ENCODE assay signal across 20 cellular contexts in the genomic region with DNA sequence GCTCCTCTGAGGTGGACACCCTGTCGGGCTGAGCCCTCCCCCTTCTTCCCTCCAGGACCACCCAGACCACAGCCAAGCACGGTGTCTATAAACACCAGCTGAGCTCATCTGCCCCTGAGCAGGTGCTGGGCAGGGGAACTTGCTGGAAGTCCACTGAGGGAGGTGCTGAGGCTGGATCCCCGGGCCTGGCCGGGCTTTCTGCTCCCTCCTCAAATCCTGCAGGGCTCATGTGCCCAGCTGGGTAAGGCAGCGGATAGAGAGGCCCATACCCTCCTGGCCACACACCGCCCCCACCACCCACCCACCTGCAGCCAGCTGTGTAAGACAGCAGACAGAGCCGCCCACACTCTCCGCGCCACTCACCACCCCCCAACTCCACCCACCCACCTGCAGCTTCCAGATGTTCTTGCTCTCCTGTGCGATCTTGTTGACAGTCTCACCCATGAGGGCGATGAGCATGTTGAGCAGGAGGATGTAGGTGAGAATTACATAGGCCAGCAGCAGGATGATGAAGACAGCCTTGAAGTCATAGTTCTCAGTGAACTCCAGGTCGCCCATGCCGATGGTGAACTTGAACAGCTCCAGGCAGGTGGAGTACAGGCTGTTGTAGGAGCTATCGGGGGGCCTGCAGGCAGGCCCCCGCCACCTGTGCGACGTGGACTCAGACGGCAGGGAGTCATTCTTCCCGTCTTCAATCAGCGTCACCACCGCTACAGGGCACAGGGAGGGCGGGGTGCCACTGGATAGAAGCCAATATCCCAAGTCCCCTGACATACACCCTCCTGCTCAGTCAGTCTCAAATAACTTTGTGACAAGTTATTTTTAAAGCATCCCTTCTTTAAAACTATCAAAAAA. TPM values are rescaled to one million over a fixed set of nuclear protein-coding genes. Genes with fewer than 3 reads are reported as not detected.
DNase-seq lines count a peak whose midpoint lies in the region; ATAC-seq and TF ChIP-seq lines count a peak whose summit lies in the region.
"Had no signal": no experiment of that assay in that cellular context is flagged by ENCODE, and none has a peak within 500 bp of the region (broad histone marks: within the 10 kb centered on the region; RNA-seq: fewer than 3 reads in every experiment).

No MANE protein-coding gene starts in this region.

- H3K36me3 ChIP-seq in HEK293 (ENCODE audit: control insufficient read depth in 2 of 2, insufficient read depth in 1 of 2, low read length in 2 of 2) (peaks cover 15 to 52% of the 10 kb centered on the region in 2 experiments; a peak in 2 of 3 replicates), PC-3 (ENCODE audit: low read depth, low read length) (peaks cover 5% of the 10 kb centered on the region; the same call in 1 of the 2 replicates), smooth muscle cell (ENCODE audit: low read depth) (no peaks in the 10 kb centered on the region), A673 (ENCODE audit: insufficient read depth, low read length, poor library complexity, severe bottlenecking) (no peaks in the 10 kb centered on the region)
- H3K36me3 ChIP-seq: HAP-1 had no signal

- no peak overlapping the region for H3K4me3 ChIP-seq in HEK293 (ENCODE audit: low read depth, low read length)
- no peak overlapping the region for H3K4me3 ChIP-seq in PC-3 (ENCODE audit: low read length)
- H3K4me3 ChIP-seq in smooth muscle cell = no peak overlapping the region
- no peak overlapping the region for H3K4me3 ChIP-seq in A673 (ENCODE audit: low read depth, low read length, poor library complexity, severe bottlenecking)
- H3K4me3 ChIP-seq: BLaER1, GM23338, HAP-1 had no signal

- 96% methylated on average over 22 of the region's 22 CpGs for whole genome bisulfite sequencing in smooth muscle cell (ENCODE audit: low lambda C conversion rate)

- H3K4me2 ChIP-seq in PC-3 (ENCODE audit: low read length) (no peak overlapping the region), smooth muscle cell (no peak overlapping the region)
- H3K4me2 ChIP-seq: BLaER1, GM23338 had no signal

- peaks cover 6% of the 10 kb centered on the region for H3K36me3 Mint-ChIP-seq in stimulated activated memory B cell treated with anti-CD40 and anti-IgM and Interleukin-4, amounts not matched to agents 10 μg/mL and 1 μg/mL and 100 μg/mL, for 72 hours

- H4K20me1 ChIP-seq in PC-3 (ENCODE audit: low read length) = no peaks in the 10 kb centered on the region
- H4K20me1 ChIP-seq in smooth muscle cell (ENCODE audit: low read depth) = no peaks in the 10 kb centered on the region
- H4K20me1 ChIP-seq: BLaER1 had no signal

- POLR2A ChIA-PET in HEK293 (lab: Yijun Ruan, JAX) (no interaction called here), PC-3 (lab: Charles Lee; ENCODE audit: unreplicated experiment) (interaction anchor here (0.7 kb wide), 1 partner anchor 39 kb away, joined by 11 read pairs; no protein-coding TSS in a partner anchor), A673 (lab: Charles Lee; ENCODE audit: low non-redundant PET) (no interaction called here)

- intact Hi-C loops in PC-3 (cut with micrococcal nuclease) (loop anchor here (2.0 kb wide), 2 partner anchors 15 to 63 kb away; a partner anchor contains a TSS), A673 (cut with micrococcal nuclease; ENCODE audit: unreplicated experiment) (no loop called here)

- H3K79me2 ChIP-seq in PC-3 (ENCODE audit: low read length) = no peaks in the 10 kb centered on the region
- no peaks in the 10 kb centered on the region for H3K79me2 ChIP-seq in smooth muscle cell (ENCODE audit: low read depth)

- H3K4me3 Mint-ChIP-seq in stimulated activated memory B cell treated with anti-CD40 and anti-IgM and Interleukin-4, amounts not matched to agents 10 μg/mL and 1 μg/mL and 100 μg/mL, for 72 hours = no peak overlapping the region
- H3K4me3 Mint-ChIP-seq: CD8-positive, alpha-beta memory T cell; GM23338; HFFc6 had no signal

- H3K9me3 Mint-ChIP-seq in stimulated activated memory B cell treated with anti-CD40 and anti-IgM and Interleukin-4, amounts not matched to agents 10 μg/mL and 1 μg/mL and 100 μg/mL, for 72 hours = no peaks in the 10 kb centered on the region
- H3K9me3 Mint-ChIP-seq: CD8-positive, alpha-beta memory T cell; GM23338; HFFc6 had no signal

- no peaks in the 10 kb centered on the region for H3K4me1 ChIP-seq in HEK293 (ENCODE audit: control insufficient read depth, insufficient read depth, low read length)
- peaks cover 24% of the 10 kb centered on the region for H3K4me1 ChIP-seq in PC-3 (ENCODE audit: insufficient read depth, low read length)
- no peaks in the 10 kb centered on the region for H3K4me1 ChIP-seq in smooth muscle cell (ENCODE audit: low read depth)
- H3K4me1 ChIP-seq in A673 (ENCODE audit: insufficient read depth, low read length, poor library complexity, severe bottlenecking) = no peaks in the 10 kb centered on the region
- H3K4me1 ChIP-seq: BLaER1, Caco-2, HAP-1 had no signal

- no peaks in the 10 kb centered on the region for H3K4me1 Mint-ChIP-seq in stimulated activated memory B cell treated with anti-CD40 and anti-IgM and Interleukin-4, amounts not matched to agents 10 μg/mL and 1 μg/mL and 100 μg/mL, for 72 hours
- H3K4me1 Mint-ChIP-seq: CD8-positive, alpha-beta memory T cell; GM23338 had no signal

- DNase-seq in NCI-H2171 treated with DMSO at 0.1 percent for 48 hours (lab: John Stamatoyannopoulos, UW) (peak; percentile 25), NCI-H2171 (lab: John Stamatoyannopoulos, UW) (no peak), PC-3 (no peak), smooth muscle cell (lab: John Stamatoyannopoulos, UW; ENCODE audit: unreplicated experiment) (no peak), A673 (ENCODE audit: low spot score) (no peak)
- DNase-seq: AML-193, Caco-2, DND-41, GF-D8, HFFc6, IMR-90, KBM-7 had no signal

- H3K9me2 ChIP-seq in PC-3 (replicated peaks; ENCODE audit: low read length) = no peaks in the 10 kb centered on the region

- no peaks in the 10 kb centered on the region for H3K9me3 ChIP-seq in HEK293 (ENCODE audit: control insufficient read depth, insufficient read depth, low read depth, low read length)
- no peaks in the 10 kb centered on the region for H3K9me3 ChIP-seq in PC-3 (ENCODE audit: low read length)
- no peaks in the 10 kb centered on the region for H3K9me3 ChIP-seq in smooth muscle cell (replicated peaks; ENCODE audit: low read depth)
- no peaks in the 10 kb centered on the region for H3K9me3 ChIP-seq in A673 (ENCODE audit: low read depth, low read length, poor library complexity, severe bottlenecking)
- H3K9me3 ChIP-seq: BLaER1, Caco-2, HAP-1 had no signal

- H3K9ac ChIP-seq in PC-3 (ENCODE audit: low read length) = peak overlapping the region; percentile 93
- H3K9ac ChIP-seq in smooth muscle cell (ENCODE audit: low read depth) = no peak overlapping the region
- H3K9ac ChIP-seq: BLaER1 had no signal

- no peak overlapping the region for H2AFZ ChIP-seq in PC-3 (ENCODE audit: low read length)
- no peak overlapping the region for H2AFZ ChIP-seq in smooth muscle cell (ENCODE audit: low read depth)
- H2AFZ ChIP-seq: GM23338 had no signal

- H3K27ac ChIP-seq in HEK293 (ENCODE audit: extremely low read depth, low read depth, low read length) (no peak overlapping the region), PC-3 (ENCODE audit: low read length) (peak overlapping the region; percentile 100), smooth muscle cell (ENCODE audit: low read depth) (no peak overlapping the region), A673 (ENCODE audit: low read depth, low read length, poor library complexity, severe bottlenecking) (no peak overlapping the region)
- H3K27ac ChIP-seq: 22Rv1, BLaER1 had no signal

- TF ChIP-seq CTCF in HEK293 (tag by site-specific recombination; IDR thresholded peaks at IDR 0.05) = no peak
- no peak for TF ChIP-seq CTCF in PC-3 (conservative IDR thresholded peaks at IDR 0.05; ENCODE audit: low read depth, low read length)
- TF ChIP-seq CTCF in smooth muscle cell (IDR thresholded peaks at IDR 0.05; ENCODE audit: borderline replicate concordance, insufficient read depth, poor library complexity, severe bottlenecking) = no peak
- no peak for TF ChIP-seq CTCF in A673 (conservative IDR thresholded peaks at IDR 0.05; ENCODE audit: low read depth, low read length)

- no peaks in the 10 kb centered on the region for H3F3A ChIP-seq in PC-3 (ENCODE audit: low read length, unreplicated experiment)
- no peaks in the 10 kb centered on the region for H3F3A ChIP-seq in smooth muscle cell (ENCODE audit: low read depth)

- CTCF ChIA-PET in HEK293 (lab: Yijun Ruan, JAX) = interaction anchor here (0.9 kb wide), 1 partner anchor 11 kb away, joined by 3 read pairs; no protein-coding TSS in a partner anchor
- CTCF ChIA-PET in PC-3 (lab: Charles Lee) = no interaction called here
- CTCF ChIA-PET in A673 (lab: Charles Lee) = no interaction called here

- ATAC-seq in PC-3 = no peak
- ATAC-seq in stimulated activated memory B cell treated with anti-CD40 and anti-IgM and Interleukin-4, amounts not matched to agents 10 μg/mL and 1 μg/mL and 100 μg/mL, for 72 hours = peak; percentile 31
- no peak for ATAC-seq in HG03457 (IDR thresholded peaks at IDR 0.05; ENCODE audit: unreplicated experiment)
- ATAC-seq: GM23338 had no signal

- no peaks in the 10 kb centered on the region for H3K27me3 Mint-ChIP-seq in stimulated activated memory B cell treated with anti-CD40 and anti-IgM and Interleukin-4, amounts not matched to agents 10 μg/mL and 1 μg/mL and 100 μg/mL, for 72 hours
- H3K27me3 Mint-ChIP-seq: CD8-positive, alpha-beta memory T cell had no signal

- H3K27ac Mint-ChIP-seq in stimulated activated memory B cell treated with anti-CD40 and anti-IgM and Interleukin-4, amounts not matched to agents 10 μg/mL and 1 μg/mL and 100 μg/mL, for 72 hours = no peak overlapping the region
- H3K27ac Mint-ChIP-seq: CD8-positive, alpha-beta memory T cell; GM23338; HFFc6 had no signal

- BruUV-seq in PC-3 (replicated peaks; lab: Mats Ljungman, UMichigan) (no TSS peak), A673 (replicated peaks; lab: Mats Ljungman, UMichigan) (no TSS peak)

- H3K27me3 ChIP-seq in PC-3 (ENCODE audit: low read length) (no peaks in the 10 kb centered on the region), smooth muscle cell (ENCODE audit: low read depth) (no peaks in the 10 kb centered on the region), A673 (replicated peaks; ENCODE audit: insufficient read depth, low read depth, low read length, poor library complexity) (no peaks in the 10 kb centered on the region)
- H3K27me3 ChIP-seq: BLaER1 had no signal

TF ChIP-seq in HEK293, 187 proteins besides CTCF, POLR2A, EP300 and RAD21:
- no peak for TF ChIP-seq ZNF544 (tag by site-specific recombination; IDR thresholded peaks at IDR 0.05)
- peak; percentile 61 for TF ChIP-seq EGR2 (tag by site-specific recombination; IDR thresholded peaks at IDR 0.05; ENCODE audit: low read depth)
- no peak for TF ChIP-seq ZNF138 (tag by site-specific recombination; IDR thresholded peaks at IDR 0.05; ENCODE audit: borderline replicate concordance)
- peak; percentile 61 for TF ChIP-seq ZFHX2 (tag by site-specific recombination; conservative IDR thresholded peaks at IDR 0.05)

RNA-seq across cellular contexts. Expression of a gene that starts 15.9 kb away (rescaled TPM):
- total RNA-seq in PC-3 (2014; rRNA removed) (3.6 and 4.8 TPM in 2 replicates), smooth muscle cell (2.3 and 6.4 TPM in 2 replicates), A673 (2021) (0.13 and 0.24 TPM in 2 replicates)
- polyA plus RNA-seq in smooth muscle cell = 0.53 and 2.7 TPM in 2 replicates

RNA-seq across cellular contexts. Expression of a gene that starts 35.7 kb away (rescaled TPM):
- total RNA-seq in PC-3 (2014; rRNA removed) (4.1 and 4.7 TPM in 2 replicates), smooth muscle cell (0.99 and 2.2 TPM in 2 replicates), A673 (2021) (1.0 and 1.9 TPM in 2 replicates)
- 0.90 and 2.8 TPM in 2 replicates for polyA plus RNA-seq in smooth muscle cell
